Comparison of ENCODE assay signal across 8 cellular contexts in the genomic region with DNA sequence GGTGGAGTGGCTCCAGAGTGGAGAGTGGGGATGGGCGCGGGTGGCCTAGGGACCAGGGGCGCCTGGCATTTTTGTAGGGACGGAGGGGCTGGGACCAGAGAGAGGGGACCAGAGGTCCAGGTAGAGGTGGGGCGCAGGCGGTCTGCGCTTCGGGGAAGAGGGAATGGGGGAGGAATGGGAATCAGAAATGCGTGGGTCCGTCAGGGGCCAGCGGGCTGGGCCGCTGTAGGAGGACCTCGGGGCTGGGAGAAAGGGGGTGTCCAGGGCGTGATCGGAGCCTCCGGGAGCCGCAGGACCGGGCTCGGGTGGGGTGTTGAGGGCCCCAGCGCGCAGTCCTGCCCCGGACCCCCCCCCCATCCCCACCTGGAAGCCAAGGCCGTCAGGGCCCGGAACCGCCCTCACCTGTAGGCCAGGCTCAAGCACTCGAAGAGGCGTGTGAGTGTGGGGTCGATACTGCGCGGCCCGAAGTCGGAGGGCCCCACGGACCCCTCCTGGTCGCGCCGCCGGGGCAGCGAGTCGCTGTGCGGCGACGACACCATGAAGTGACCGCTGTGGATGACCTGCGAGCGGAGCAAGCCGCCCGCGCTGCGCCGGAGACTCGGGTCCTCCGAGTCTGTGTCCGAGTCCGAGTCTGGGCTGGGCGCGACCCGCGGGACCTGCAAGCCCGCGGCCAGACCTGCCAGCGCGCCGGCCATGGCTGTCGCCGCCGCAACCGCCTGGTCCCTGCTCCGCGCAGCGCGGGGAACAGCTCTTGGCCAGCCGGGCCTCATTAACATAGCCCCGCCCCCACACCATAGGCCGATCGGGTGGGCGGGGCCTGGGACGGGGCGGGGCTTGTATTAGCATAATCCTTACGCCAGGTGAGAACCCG.
DNase-seq lines count a peak whose midpoint lies in the region; ATAC-seq and TF ChIP-seq lines count a peak whose summit lies in the region.

A gene with protein sequence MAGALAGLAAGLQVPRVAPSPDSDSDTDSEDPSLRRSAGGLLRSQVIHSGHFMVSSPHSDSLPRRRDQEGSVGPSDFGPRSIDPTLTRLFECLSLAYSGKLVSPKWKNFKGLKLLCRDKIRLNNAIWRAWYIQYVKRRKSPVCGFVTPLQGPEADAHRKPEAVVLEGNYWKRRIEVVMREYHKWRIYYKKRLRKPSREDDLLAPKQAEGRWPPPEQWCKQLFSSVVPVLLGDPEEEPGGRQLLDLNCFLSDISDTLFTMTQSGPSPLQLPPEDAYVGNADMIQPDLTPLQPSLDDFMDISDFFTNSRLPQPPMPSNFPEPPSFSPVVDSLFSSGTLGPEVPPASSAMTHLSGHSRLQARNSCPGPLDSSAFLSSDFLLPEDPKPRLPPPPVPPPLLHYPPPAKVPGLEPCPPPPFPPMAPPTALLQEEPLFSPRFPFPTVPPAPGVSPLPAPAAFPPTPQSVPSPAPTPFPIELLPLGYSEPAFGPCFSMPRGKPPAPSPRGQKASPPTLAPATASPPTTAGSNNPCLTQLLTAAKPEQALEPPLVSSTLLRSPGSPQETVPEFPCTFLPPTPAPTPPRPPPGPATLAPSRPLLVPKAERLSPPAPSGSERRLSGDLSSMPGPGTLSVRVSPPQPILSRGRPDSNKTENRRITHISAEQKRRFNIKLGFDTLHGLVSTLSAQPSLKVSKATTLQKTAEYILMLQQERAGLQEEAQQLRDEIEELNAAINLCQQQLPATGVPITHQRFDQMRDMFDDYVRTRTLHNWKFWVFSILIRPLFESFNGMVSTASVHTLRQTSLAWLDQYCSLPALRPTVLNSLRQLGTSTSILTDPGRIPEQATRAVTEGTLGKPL (minus strand): TSS at position 725 of the 871 bp plus-strand sequence. CDS start 30 bp downstream, at position 695.

- peak; percentile 60 for DNase-seq in GM19238 (ENCODE audit: insufficient read length, low spot score)
- DNase-seq in NCI-H345 (lab: John Stamatoyannopoulos, UW) = peak; percentile 72
- peak; percentile 60 for DNase-seq in activated T-cell treated with anti-CD3 and anti-CD28 coated beads for 48 hours (ENCODE audit: low read depth)
- DNase-seq in epithelial cell of esophagus (ENCODE audit: low read depth) = peak; percentile 80
- peak; percentile 39 for DNase-seq in middle frontal gyrus (ENCODE audit: extremely low spot score, low spot score)
- peak; percentile 14 to 40 for DNase-seq in stimulated activated CD8-positive, alpha-beta memory T cell treated with anti-CD3 and anti-CD28 coated beads, Interleukin-2, amount 100 ng/mL, for 1 hour (ENCODE audit: low read depth in 2 of 2)

- peak within 1 kb of the TSS; percentile 37 for H3K4me3 ChIP-seq in epithelial cell of esophagus (ENCODE audit: low read length)

- ATAC-seq in HG03139 (IDR thresholded peaks at IDR 0.05; ENCODE audit: unreplicated experiment) = no peak
- ATAC-seq in HG02623 (IDR thresholded peaks at IDR 0.05; ENCODE audit: unreplicated experiment) = no peak

- no peak for TF ChIP-seq CTCF in epithelial cell of esophagus (IDR thresholded peaks at IDR 0.05; ENCODE audit: insufficient read depth, low read depth, low read length, missing control alignments)

Comparison
In these comparisons a context has a peak if more than half of its experiments do, and no peak if none do; other contexts are left out.
1. DNase-seq: peak in every context shown above with its lines; median percentile 80 in epithelial cell of esophagus; 72 in NCI-H345; 60 in GM19238; 60 in activated T-cell treated with anti-CD3 and anti-CD28 coated beads for 48 hours; 39 in middle frontal gyrus; 27 in stimulated activated CD8-positive, alpha-beta memory T cell treated with anti-CD3 and anti-CD28 coated beads, Interleukin-2, amount 100 ng/mL, for 1 hour.